ENCODE assay signal across 10 cellular contexts in the genomic region with DNA sequence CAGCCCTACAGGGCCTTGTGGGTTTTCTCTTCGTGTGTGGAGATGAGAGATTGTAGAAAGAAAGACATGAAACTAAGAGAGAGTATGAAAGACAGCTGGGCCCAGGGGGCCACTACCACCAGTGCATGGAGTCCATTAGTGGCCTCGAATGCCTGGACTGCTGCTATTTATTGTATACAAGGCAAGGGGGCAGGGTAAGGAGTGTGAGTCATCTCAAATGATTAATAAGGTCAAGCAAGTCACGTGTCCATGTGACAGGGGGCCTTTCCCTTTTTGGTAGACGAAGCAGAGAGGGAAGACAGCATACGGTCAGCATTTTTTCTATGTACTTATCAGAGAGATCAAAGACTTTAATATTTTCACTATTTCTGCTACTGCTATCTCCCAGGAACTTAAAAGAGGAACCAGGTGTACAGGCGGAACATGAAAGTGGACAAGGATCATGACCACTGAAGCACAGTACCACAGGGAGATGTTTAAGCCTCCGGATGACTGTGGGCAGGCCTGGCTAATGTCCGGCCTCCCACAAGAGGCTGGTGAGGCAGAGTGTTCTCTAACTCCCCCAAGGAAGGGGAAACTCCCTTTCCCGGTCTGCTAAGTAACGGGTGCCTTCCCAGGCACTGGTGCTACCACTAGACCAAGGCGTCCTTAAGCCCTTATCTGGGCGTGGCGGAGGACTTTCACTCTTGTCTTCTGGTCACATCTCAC. TPM values are rescaled to one million over a fixed set of nuclear protein-coding genes. Genes with fewer than 3 reads are reported as not detected.
A peak's percentile ranks its signal among the peaks of the same experiment; 100 is the strongest.
DNase-seq lines count a peak whose midpoint lies in the region; ATAC-seq and TF ChIP-seq lines count a peak whose summit lies in the region.
"Had no signal": no experiment of that assay in that cellular context is flagged by ENCODE, and none has a peak within 500 bp of the region (broad histone marks: within the 10 kb centered on the region; RNA-seq: fewer than 3 reads in every experiment).

No MANE protein-coding gene starts in this region.

- no peak overlapping the region for H3K4me3 ChIP-seq in BE2C (ENCODE audit: low read depth, low read length)
- no peak overlapping the region for H3K4me3 ChIP-seq in colonic mucosa
- H3K4me3 ChIP-seq in PC-3 (ENCODE audit: low read length), result no peak overlapping the region

- no peaks in the 10 kb centered on the region for H3F3A ChIP-seq in PC-3 (ENCODE audit: low read length, unreplicated experiment)

- H3K27ac ChIP-seq in colonic mucosa (peak overlapping the region; percentile 32), PC-3 (ENCODE audit: low read length) (no peak overlapping the region)

- POLR2A ChIA-PET in PC-3 (lab: Charles Lee; ENCODE audit: unreplicated experiment), result interaction anchor here (0.6 kb wide), 1 partner anchor 36 kb away, joined by 3 read pairs; no protein-coding TSS in a partner anchor

- CTCF ChIA-PET in PC-3 (lab: Charles Lee), result no interaction called here

- H3K4me1 ChIP-seq in BE2C (peaks cover 9% of the 10 kb centered on the region), colonic mucosa (no peaks in the 10 kb centered on the region), PC-3 (ENCODE audit: insufficient read depth, low read length) (no peaks in the 10 kb centered on the region)

- no peaks in the 10 kb centered on the region for H3K36me3 Mint-ChIP-seq in activated CD4-positive, alpha-beta T cell treated with anti-CD3 and anti-CD28 coated beads, Interleukin-2, amount 10 ng/mL, durations not matched to agents 24 days and 14 days (ENCODE audit: low read depth)

- no TSS peak for BruUV-seq in PC-3 (replicated peaks; lab: Mats Ljungman, UMichigan)

- H3K9me2 ChIP-seq in PC-3 (replicated peaks; ENCODE audit: low read length), result no peaks in the 10 kb centered on the region

- peaks cover 14% of the 10 kb centered on the region for H3K27me3 Mint-ChIP-seq in activated CD4-positive, alpha-beta T cell treated with anti-CD3 and anti-CD28 coated beads, Interleukin-2, amount 10 ng/mL, durations not matched to agents 24 days and 14 days

- H3K36me3 ChIP-seq in BE2C (no peaks in the 10 kb centered on the region), colonic mucosa (no peaks in the 10 kb centered on the region), PC-3 (ENCODE audit: low read depth, low read length) (no peaks in the 10 kb centered on the region)

- intact Hi-C loops in colonic mucosa (cut with DNase I) (no loop called here), PC-3 (cut with micrococcal nuclease) (no loop called here)
- intact Hi-C loops in activated CD4-positive, alpha-beta T cell treated with anti-CD3 and anti-CD28 coated beads, Interleukin-2, amount 10 ng/mL, durations not matched to agents 24 days and 14 days (cut with micrococcal nuclease), result no loop called here

- no peak overlapping the region for H2AFZ ChIP-seq in PC-3 (ENCODE audit: low read length)

- no peak for ATAC-seq in PC-3

- H3K4me1 Mint-ChIP-seq in activated CD4-positive, alpha-beta T cell treated with anti-CD3 and anti-CD28 coated beads, Interleukin-2, amount 10 ng/mL, durations not matched to agents 24 days and 14 days, result peaks cover 2% of the 10 kb centered on the region

- TF ChIP-seq EP300 in Ishikawa (IDR thresholded peaks at IDR 0.05; ENCODE audit: borderline replicate concordance), result no peak

- no peak overlapping the region for H3K27ac Mint-ChIP-seq in activated CD4-positive, alpha-beta T cell treated with anti-CD3 and anti-CD28 coated beads, Interleukin-2, amount 10 ng/mL, durations not matched to agents 24 days and 14 days

- DNase-seq in BE2C (peak; percentile 22), colonic mucosa (no peak), myocyte (ENCODE audit: low read depth) (peak; percentile 33), NCI-H1417 (lab: John Stamatoyannopoulos, UW) (no peak), PC-3 (no peak), NCI-H82 (lab: John Stamatoyannopoulos, UW) (no peak)
- no peak for DNase-seq in activated CD4-positive, alpha-beta T cell treated with anti-CD3 and anti-CD28 coated beads, Interleukin-2, amount 10 ng/mL, durations not matched to agents 24 days and 14 days
- DNase-seq: DMS153, hypothalamus had no signal

- H3K9me3 ChIP-seq in BE2C, result no peaks in the 10 kb centered on the region
- no peaks in the 10 kb centered on the region for H3K9me3 ChIP-seq in colonic mucosa
- H3K9me3 ChIP-seq in PC-3 (ENCODE audit: low read length), result no peaks in the 10 kb centered on the region

- H3K4me3 Mint-ChIP-seq in activated CD4-positive, alpha-beta T cell treated with anti-CD3 and anti-CD28 coated beads, Interleukin-2, amount 10 ng/mL, durations not matched to agents 24 days and 14 days, result no peak overlapping the region

- H3K27me3 ChIP-seq in BE2C, result no peaks in the 10 kb centered on the region
- no peaks in the 10 kb centered on the region for H3K27me3 ChIP-seq in colonic mucosa
- no peaks in the 10 kb centered on the region for H3K27me3 ChIP-seq in PC-3 (ENCODE audit: low read length)

- no peak overlapping the region for H3K4me2 ChIP-seq in PC-3 (ENCODE audit: low read length)

- no peaks in the 10 kb centered on the region for H4K20me1 ChIP-seq in PC-3 (ENCODE audit: low read length)

- no peaks in the 10 kb centered on the region for H3K9me3 Mint-ChIP-seq in activated CD4-positive, alpha-beta T cell treated with anti-CD3 and anti-CD28 coated beads, Interleukin-2, amount 10 ng/mL, durations not matched to agents 24 days and 14 days

- H3K9ac ChIP-seq in colonic mucosa (ENCODE audit: low read depth in 2 of 2, low read length in 2 of 2) (no peak overlapping the region), PC-3 (ENCODE audit: low read length) (no peak overlapping the region)

- H3K79me2 ChIP-seq in PC-3 (ENCODE audit: low read length), result no peaks in the 10 kb centered on the region

- TF ChIP-seq CTCF in BE2C (IDR thresholded peaks at IDR 0.05; ENCODE audit: low read depth, low read length) (no peak), colonic mucosa (IDR thresholded peaks at IDR 0.05) (no peak), PC-3 (conservative IDR thresholded peaks at IDR 0.05; ENCODE audit: low read depth, low read length) (no peak)

- no peak for TF ChIP-seq RAD21 in Ishikawa (IDR thresholded peaks at IDR 0.05; ENCODE audit: low read depth)

TF ChIP-seq in Ishikawa, 13 proteins besides CTCF, POLR2A, EP300 and RAD21:
- TF ChIP-seq CREB1 (IDR thresholded peaks at IDR 0.05; ENCODE audit: low read depth), result no peak
- no peak for TF ChIP-seq TCF12 (IDR thresholded peaks at IDR 0.05; ENCODE audit: low read depth)
- TF ChIP-seq, protein P1, sequence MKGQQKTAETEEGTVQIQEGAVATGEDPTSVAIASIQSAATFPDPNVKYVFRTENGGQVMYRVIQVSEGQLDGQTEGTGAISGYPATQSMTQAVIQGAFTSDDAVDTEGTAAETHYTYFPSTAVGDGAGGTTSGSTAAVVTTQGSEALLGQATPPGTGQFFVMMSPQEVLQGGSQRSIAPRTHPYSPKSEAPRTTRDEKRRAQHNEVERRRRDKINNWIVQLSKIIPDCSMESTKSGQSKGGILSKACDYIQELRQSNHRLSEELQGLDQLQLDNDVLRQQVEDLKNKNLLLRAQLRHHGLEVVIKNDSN (IDR thresholded peaks at IDR 0.05), result peak; percentile 87
- TF ChIP-seq YY1 (IDR thresholded peaks at IDR 0.05; ENCODE audit: low read depth), result no peak
- no peak for TF ChIP-seq FOXM1 (IDR thresholded peaks at IDR 0.05; ENCODE audit: borderline replicate concordance, low read depth)

RNA-seq across cellular contexts. Expression of gene FGF21, which starts 25.5 kb away (rescaled TPM):
- polyA plus RNA-seq in BE2C (2012; ENCODE audit: insufficient read depth, insufficient read length, low read depth), result 9.5 TPM
- total RNA-seq in colonic mucosa (not detected), myocyte (not detected in 2 replicates), PC-3 (2014; rRNA removed) (not detected in 2 replicates)
- polyA plus RNA-seq in myocyte (2012), result not detected
- not detected in 2 replicates for total RNA-seq in activated CD4-positive, alpha-beta T cell treated with anti-CD3 and anti-CD28 coated beads, Interleukin-2, amount 10 ng/mL, durations not matched to agents 24 days and 14 days

RNA-seq across cellular contexts. Expression of gene FUT1, which starts 28.4 kb away (rescaled TPM):
- 6.3 TPM for polyA plus RNA-seq in BE2C (2012; ENCODE audit: insufficient read depth, insufficient read length, low read depth)
- under 1 TPM; 0.59 to 0.80 TPM for total RNA-seq in colonic mucosa
- total RNA-seq in myocyte, result 0.03 and 0.05 TPM in 2 replicates
- 0.08 TPM for polyA plus RNA-seq in myocyte (2012)
- 4.6 and 4.8 TPM in 2 replicates for total RNA-seq in PC-3 (2014; rRNA removed)
- 0.23 and 0.26 TPM in 2 replicates for total RNA-seq in activated CD4-positive, alpha-beta T cell treated with anti-CD3 and anti-CD28 coated beads, Interleukin-2, amount 10 ng/mL, durations not matched to agents 24 days and 14 days

RNA-seq across cellular contexts. Expression of gene BCAT2, which starts 30.0 kb away (rescaled TPM):
- 56.1 TPM for polyA plus RNA-seq in BE2C (2012; ENCODE audit: insufficient read depth, insufficient read length, low read depth)
- 10 to 100 TPM; 74.8 to 85.5 TPM for total RNA-seq in colonic mucosa
- total RNA-seq in myocyte, result 29.7 and 34.1 TPM in 2 replicates
- polyA plus RNA-seq in myocyte (2012), result 30.4 TPM
- total RNA-seq in PC-3 (2014; rRNA removed), result 41.1 and 50.0 TPM in 2 replicates
- total RNA-seq in activated CD4-positive, alpha-beta T cell treated with anti-CD3 and anti-CD28 coated beads, Interleukin-2, amount 10 ng/mL, durations not matched to agents 24 days and 14 days, result 90.3 and 95.7 TPM in 2 replicates

RNA-seq across cellular contexts. Expression of gene IZUMO1, which starts 34.1 kb away (rescaled TPM):
- not detected for polyA plus RNA-seq in BE2C (2012; ENCODE audit: insufficient read depth, insufficient read length, low read depth)
- total RNA-seq in colonic mucosa (not detected), myocyte (0.08 TPM in 1 of 2 replicates, not detected in the other), PC-3 (2014; rRNA removed) (not detected in 2 replicates)
- not detected for polyA plus RNA-seq in myocyte (2012)
- 0.21 TPM in 1 of 2 replicates, not detected in the other for total RNA-seq in activated CD4-positive, alpha-beta T cell treated with anti-CD3 and anti-CD28 coated beads, Interleukin-2, amount 10 ng/mL, durations not matched to agents 24 days and 14 days

RNA-seq across cellular contexts. Expression of gene RASIP1, which starts 40.4 kb away (rescaled TPM):
- 0.82 TPM for polyA plus RNA-seq in BE2C (2012; ENCODE audit: insufficient read depth, insufficient read length, low read depth)
- total RNA-seq in colonic mucosa (1 to 10 TPM; 2.2 to 4.8 TPM), myocyte (0.05 TPM in 2 replicates), PC-3 (2014; rRNA removed) (0.40 and 0.51 TPM in 2 replicates)
- 0.14 TPM for polyA plus RNA-seq in myocyte (2012)
- total RNA-seq in activated CD4-positive, alpha-beta T cell treated with anti-CD3 and anti-CD28 coated beads, Interleukin-2, amount 10 ng/mL, durations not matched to agents 24 days and 14 days, result 0.71 and 0.82 TPM in 2 replicates

Comparison
In these comparisons a context has a peak if more than half of its experiments do, and no peak if none do; other contexts are left out.
1. DNase-seq: peak in BE2C (single experiment) and myocyte (single experiment); none in colonic mucosa (single experiment), NCI-H1417 (0 of 3), PC-3 (single experiment), activated CD4-positive, alpha-beta T cell treated with anti-CD3 and anti-CD28 coated beads, Interleukin-2, amount 10 ng/mL, durations not matched to agents 24 days and 14 days (single experiment) and NCI-H82 (single experiment).